ENCODE assay signal across 18 cellular contexts in the genomic region with DNA sequence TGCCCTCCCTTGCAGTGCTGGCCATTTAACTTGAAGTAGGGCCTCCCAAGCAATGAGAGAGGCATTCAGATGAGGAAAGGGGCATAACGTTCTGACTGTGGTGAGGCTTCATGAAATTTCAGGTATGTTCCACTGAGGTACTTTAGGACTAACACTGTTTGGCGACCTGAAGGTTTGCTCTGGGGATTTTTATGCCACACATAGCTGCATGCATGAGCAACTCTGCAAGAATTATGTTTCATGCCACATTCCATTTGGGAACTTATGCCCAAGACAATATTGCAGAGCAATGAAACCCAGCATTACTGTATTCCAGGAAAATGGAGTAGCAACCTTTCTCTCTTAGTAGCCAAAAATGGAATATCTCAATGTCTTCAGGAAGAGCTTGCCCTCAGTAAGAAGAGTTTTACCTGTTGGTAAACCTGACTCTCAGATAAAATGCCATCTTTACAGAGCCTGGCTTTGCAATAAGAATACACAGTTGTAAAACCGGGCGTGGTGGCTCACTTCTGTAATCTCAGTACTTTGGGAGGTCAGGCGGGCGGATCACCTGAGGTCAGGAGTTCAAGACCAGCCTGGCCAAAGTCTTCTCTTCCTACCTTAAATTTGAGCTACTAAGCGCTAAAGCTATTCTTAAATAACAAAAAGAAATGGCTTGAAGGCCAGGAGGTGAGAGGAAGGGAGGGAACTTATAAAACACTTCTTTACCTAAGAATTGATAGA.
"Had no signal": no experiment of that assay in that cellular context is flagged by ENCODE, and none has a peak within 500 bp of the region (broad histone marks: within the 10 kb centered on the region; RNA-seq: fewer than 3 reads in every experiment).

No MANE protein-coding gene starts in this region.

- H3K27me3 Mint-ChIP-seq: activated CD4-positive, alpha-beta memory T cell treated with anti-CD3 and anti-CD28 coated beads for 36 hours; activated CD4-positive, alpha-beta T cell treated with anti-CD3 and anti-CD28 coated beads for 36 hours; activated naive CD4-positive, alpha-beta T cell treated with anti-CD3 and anti-CD28 coated beads, Interleukin-2, amount 50 U/mL, for 24 hours; naive thymus-derived CD4-positive, alpha-beta T cell had no signal

- DNase-seq: activated CD4-positive, alpha-beta memory T cell treated with anti-CD3 and anti-CD28 coated beads for 36 hours; activated CD4-positive, alpha-beta T cell treated with anti-CD3 and anti-CD28 coated beads for 36 hours; activated effector memory CD4-positive, alpha-beta T cell treated with Interleukin-2 at 50 U/mL for 16 hours; activated T-cell treated with anti-CD3 and anti-CD28 coated beads, Interleukin-2, amount 50 U/mL, for 4 hours; amygdala; body of pancreas; caudate nucleus; hypothalamus; left cardiac atrium; naive thymus-derived CD4-positive, alpha-beta T cell; retina; stimulated activated CD4-positive, alpha-beta T cell treated with anti-CD3 and anti-CD28 coated beads, Interleukin-4, amount 100 ng/mL, for 4 hours; stimulated activated CD8-positive, alpha-beta memory T cell treated with anti-CD3 and anti-CD28 coated beads, Interleukin-4, amount 100 ng/mL, for 48 hours; stimulated activated naive CD4-positive, alpha-beta T cell treated with Interleukin-2 at 50 U/mL for 16 hours had no signal

- H3K27me3 ChIP-seq: body of pancreas had no signal

- H3K9me3 ChIP-seq: body of pancreas had no signal

- H3K4me3 ChIP-seq: body of pancreas, lung, skin epidermis had no signal

- H3K27ac Mint-ChIP-seq: activated CD4-positive, alpha-beta memory T cell treated with anti-CD3 and anti-CD28 coated beads for 36 hours; activated CD4-positive, alpha-beta T cell treated with anti-CD3 and anti-CD28 coated beads for 36 hours; activated naive CD4-positive, alpha-beta T cell treated with anti-CD3 and anti-CD28 coated beads, Interleukin-2, amount 50 U/mL, for 24 hours had no signal

- H3K36me3 Mint-ChIP-seq: activated CD4-positive, alpha-beta memory T cell treated with anti-CD3 and anti-CD28 coated beads for 36 hours; activated naive CD4-positive, alpha-beta T cell treated with anti-CD3 and anti-CD28 coated beads, Interleukin-2, amount 50 U/mL, for 24 hours had no signal

- H3K4me3 Mint-ChIP-seq: activated CD4-positive, alpha-beta memory T cell treated with anti-CD3 and anti-CD28 coated beads for 36 hours; activated CD4-positive, alpha-beta T cell treated with anti-CD3 and anti-CD28 coated beads for 36 hours; activated naive CD4-positive, alpha-beta T cell treated with anti-CD3 and anti-CD28 coated beads, Interleukin-2, amount 50 U/mL, for 24 hours; activated T-cell treated with anti-CD3 and anti-CD28 coated beads, Interleukin-2, amount 50 U/mL, for 4 hours; naive thymus-derived CD4-positive, alpha-beta T cell had no signal

- H3K9me3 Mint-ChIP-seq: activated CD4-positive, alpha-beta memory T cell treated with anti-CD3 and anti-CD28 coated beads for 36 hours; activated naive CD4-positive, alpha-beta T cell treated with anti-CD3 and anti-CD28 coated beads, Interleukin-2, amount 50 U/mL, for 24 hours; activated T-cell treated with anti-CD3 and anti-CD28 coated beads, Interleukin-2, amount 50 U/mL, for 4 hours; naive thymus-derived CD4-positive, alpha-beta T cell had no signal

- H3K27ac ChIP-seq: body of pancreas, skin epidermis had no signal

- ATAC-seq: activated CD4-positive, alpha-beta T cell treated with anti-CD3 and anti-CD28 coated beads for 36 hours; activated T-cell treated with anti-CD3 and anti-CD28 coated beads, Interleukin-2, amount 50 U/mL, for 4 hours; body of pancreas; esophagus mucosa; left cardiac atrium; naive thymus-derived CD4-positive, alpha-beta T cell had no signal
